10 cellular contexts compared by ENCODE assay signal in genomic region chr14:25237845-25238244, GRCh38.
DNase-seq lines count a peak whose midpoint lies in the region; ATAC-seq, FAIRE-seq and TF ChIP-seq lines count a peak whose summit lies in the region.
"Had no signal": no experiment of that assay in that cellular context is flagged by ENCODE, and none has a peak within 500 bp of the region (broad histone marks: within the 10 kb centered on the region; RNA-seq: fewer than 3 reads in every experiment).

No MANE protein-coding gene starts in this region.

- DNase-seq in ELR (ENCODE audit: low read depth), result peak; percentile 0
- DNase-seq in MG63, result peak; percentile 1
- DNase-seq in bronchial epithelial cell (ENCODE audit: low read depth), result peak; percentile 18
- DNase-seq in left lobe of liver (ENCODE audit: low spot score), result no peak
- no peak for DNase-seq in stomach
- DNase-seq in kidney glomerular epithelial cell (lab: John Stamatoyannopoulos, UW), result no peak
- no peak for DNase-seq in G401 (ENCODE audit: low spot score)
- no peak for DNase-seq in NCI-H2171 treated with DMSO at 0.1 percent for 48 hours (lab: John Stamatoyannopoulos, UW)
- DNase-seq: stimulated activated CD4-positive, alpha-beta T cell treated with anti-CD3 and anti-CD28 coated beads, Interleukin-12 subunit alpha, Interleukin-12 subunit beta, amount 100 ng/mL, for 4 hours had no signal

- WGBS in stomach, 5 donors, result 6 to 15% (median 12%) methylated on average over 6 of the region's 6 CpGs

- no peak for TF ChIP-seq EP300 in stomach (IDR thresholded peaks at IDR 0.05)

- H3K36me3 ChIP-seq in MG63 (no peaks in the 10 kb centered on the region), bronchial epithelial cell (ENCODE audit: control insufficient read depth, insufficient read depth, low read length) (no peaks in the 10 kb centered on the region), stomach (no peaks in the 10 kb centered on the region)
- H3K36me3 ChIP-seq: tibial nerve had no signal

- TF ChIP-seq CTCF in bronchial epithelial cell (IDR thresholded peaks at IDR 0.05; ENCODE audit: insufficient read depth, low read length, severe bottlenecking), result peak; percentile 18
- TF ChIP-seq CTCF in stomach (IDR thresholded peaks at IDR 0.05), result peak in 1 of 7 experiments; percentile 5

- no peak overlapping the region for H3K27ac ChIP-seq in stomach
- H3K27ac ChIP-seq: tibial nerve had no signal

- intact Hi-C loops in stomach (cut with DNase I; ENCODE audit: low total_unique reads), result no loop called here

- FAIRE-seq in bronchial epithelial cell (lab: Jason Lieb, UNC), result no peak

- ATAC-seq in left lobe of liver, result peak; percentile 70

- H3K4me1 ChIP-seq in stomach, result peaks cover 0 to 7% (median 0%) of the 10 kb centered on the region in 4 donors

- in situ Hi-C loops in G401 (cut with HindIII; ENCODE audit: low sequenced_read_pairs), result no loop called here

- TF ChIP-seq POLR2A in stomach (IDR thresholded peaks at IDR 0.05), result no peak

- H3K9me3 ChIP-seq in MG63 (no peaks in the 10 kb centered on the region), stomach (no peaks in the 10 kb centered on the region)
- H3K9me3 ChIP-seq: tibial nerve had no signal

- H3K27me3 ChIP-seq in MG63 (no peaks in the 10 kb centered on the region), bronchial epithelial cell (ENCODE audit: control insufficient read depth, insufficient read depth, low read length) (no peaks in the 10 kb centered on the region), stomach (no peaks in the 10 kb centered on the region)
- H3K27me3 ChIP-seq: tibial nerve had no signal

- H3K4me3 ChIP-seq in MG63 (no peak overlapping the region), bronchial epithelial cell (ENCODE audit: low read depth, low read length) (no peak overlapping the region), stomach (no peak overlapping the region)
- H3K4me3 ChIP-seq: tibial nerve had no signal

Comparison
In these comparisons a context has a peak if more than half of its experiments do, and no peak if none do; other contexts are left out.
1. DNase-seq: peak in ELR (single experiment), MG63 (single experiment) and bronchial epithelial cell (single experiment); none in left lobe of liver (single experiment), stomach (single experiment), kidney glomerular epithelial cell (single experiment), G401 (single experiment) and NCI-H2171 treated with DMSO at 0.1 percent for 48 hours (single experiment).